Comparison of ENCODE assay signal across 1 cellular context in the genomic region with DNA sequence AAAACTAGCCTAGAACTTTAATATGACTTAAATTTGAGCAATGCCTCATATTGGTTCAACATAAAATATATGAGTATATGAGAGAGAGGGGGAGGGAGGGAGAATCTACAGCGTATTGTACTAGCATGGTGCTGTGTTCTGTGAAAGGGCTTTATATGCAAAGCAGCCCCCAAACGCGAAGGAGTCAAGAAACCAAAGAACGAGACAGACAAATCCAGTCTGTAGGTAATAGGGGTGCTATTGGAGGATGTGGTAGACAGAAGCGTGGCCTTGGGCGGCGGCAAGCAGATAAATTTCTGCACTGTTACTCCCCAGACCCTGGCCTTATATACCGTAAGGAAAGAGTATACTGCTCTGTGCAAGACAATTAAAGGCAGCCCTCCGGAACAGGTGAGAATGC.
TF ChIP-seq lines count a peak whose summit lies in the region.

No MANE protein-coding gene starts in this region.

TF ChIP-seq in H1, 55 proteins besides CTCF, POLR2A, EP300 and RAD21 (continued from another document):
- TF ChIP-seq POU5F1 (IDR thresholded peaks at IDR 0.05; ENCODE audit: low read depth, low read length) (no peak), GTF2F1 (IDR thresholded peaks at IDR 0.05; ENCODE audit: borderline replicate concordance, low read depth, low read length) (no peak), SP4 (IDR thresholded peaks at IDR 0.05; ENCODE audit: low read length) (no peak), TAF7 (optimal IDR thresholded peaks at IDR 0.05; ENCODE audit: borderline replicate concordance, low read depth, low read length) (no peak), GABPA (IDR thresholded peaks at IDR 0.05; ENCODE audit: borderline replicate concordance, insufficient read depth, low read length) (no peak), EGR1 (IDR thresholded peaks at IDR 0.05; ENCODE audit: borderline replicate concordance, low read depth, low read length) (no peak), HDAC6 (IDR thresholded peaks at IDR 0.05; ENCODE audit: low read depth, low read length) (no peak), CREB1 (IDR thresholded peaks at IDR 0.05) (no peak)
- TF ChIP-seq, protein P1, sequence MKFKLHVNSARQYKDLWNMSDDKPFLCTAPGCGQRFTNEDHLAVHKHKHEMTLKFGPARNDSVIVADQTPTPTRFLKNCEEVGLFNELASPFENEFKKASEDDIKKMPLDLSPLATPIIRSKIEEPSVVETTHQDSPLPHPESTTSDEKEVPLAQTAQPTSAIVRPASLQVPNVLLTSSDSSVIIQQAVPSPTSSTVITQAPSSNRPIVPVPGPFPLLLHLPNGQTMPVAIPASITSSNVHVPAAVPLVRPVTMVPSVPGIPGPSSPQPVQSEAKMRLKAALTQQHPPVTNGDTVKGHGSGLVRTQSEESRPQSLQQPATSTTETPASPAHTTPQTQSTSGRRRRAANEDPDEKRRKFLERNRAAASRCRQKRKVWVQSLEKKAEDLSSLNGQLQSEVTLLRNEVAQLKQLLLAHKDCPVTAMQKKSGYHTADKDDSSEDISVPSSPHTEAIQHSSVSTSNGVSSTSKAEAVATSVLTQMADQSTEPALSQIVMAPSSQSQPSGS (IDR thresholded peaks at IDR 0.05; ENCODE audit: low read length), result no peak
TF ChIP-seq in H1: peak in this region for 0.
